In the genomic region with DNA sequence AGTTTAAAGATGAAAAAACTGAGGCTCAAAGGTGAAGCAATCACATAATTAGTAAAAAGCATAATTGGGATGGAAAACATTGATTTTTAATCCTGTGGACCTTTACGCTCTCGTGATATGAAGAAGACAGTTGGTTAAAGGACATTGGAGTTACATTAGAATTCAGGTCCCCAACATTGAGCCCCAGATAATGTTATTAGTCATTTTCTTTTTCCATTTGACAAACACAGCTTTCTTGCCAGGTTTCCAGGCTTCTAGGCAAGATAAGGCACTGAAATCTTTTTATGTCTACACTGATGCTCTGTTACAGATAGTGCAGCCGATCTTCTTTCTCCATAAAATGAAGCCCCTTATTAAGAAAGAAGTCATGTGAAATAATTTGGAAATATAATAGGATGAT, we compare ENCODE assay signal across 1 cellular context.
TF ChIP-seq lines count a peak whose summit lies in the region.

No MANE protein-coding gene starts in this region.

TF ChIP-seq in GM23338, 12 proteins besides CTCF, POLR2A, EP300 and RAD21 (continued from another document):
- TF ChIP-seq EZH2 (IDR thresholded peaks at IDR 0.05; ENCODE audit: low read depth, unreplicated experiment), result no peak
- TF ChIP-seq CREB1 (CRISPR knock-in tag; IDR thresholded peaks at IDR 0.05; ENCODE audit: low read depth), result no peak
- TF ChIP-seq ZNF331 (CRISPR knock-in tag; IDR thresholded peaks at IDR 0.05; ENCODE audit: low read depth), result no peak
- TF ChIP-seq JUNB (IDR thresholded peaks at IDR 0.05; ENCODE audit: unreplicated experiment), result no peak
- no peak for TF ChIP-seq EZH2phosphoT487 (IDR thresholded peaks at IDR 0.05; ENCODE audit: unreplicated experiment)
- TF ChIP-seq, protein P1, sequence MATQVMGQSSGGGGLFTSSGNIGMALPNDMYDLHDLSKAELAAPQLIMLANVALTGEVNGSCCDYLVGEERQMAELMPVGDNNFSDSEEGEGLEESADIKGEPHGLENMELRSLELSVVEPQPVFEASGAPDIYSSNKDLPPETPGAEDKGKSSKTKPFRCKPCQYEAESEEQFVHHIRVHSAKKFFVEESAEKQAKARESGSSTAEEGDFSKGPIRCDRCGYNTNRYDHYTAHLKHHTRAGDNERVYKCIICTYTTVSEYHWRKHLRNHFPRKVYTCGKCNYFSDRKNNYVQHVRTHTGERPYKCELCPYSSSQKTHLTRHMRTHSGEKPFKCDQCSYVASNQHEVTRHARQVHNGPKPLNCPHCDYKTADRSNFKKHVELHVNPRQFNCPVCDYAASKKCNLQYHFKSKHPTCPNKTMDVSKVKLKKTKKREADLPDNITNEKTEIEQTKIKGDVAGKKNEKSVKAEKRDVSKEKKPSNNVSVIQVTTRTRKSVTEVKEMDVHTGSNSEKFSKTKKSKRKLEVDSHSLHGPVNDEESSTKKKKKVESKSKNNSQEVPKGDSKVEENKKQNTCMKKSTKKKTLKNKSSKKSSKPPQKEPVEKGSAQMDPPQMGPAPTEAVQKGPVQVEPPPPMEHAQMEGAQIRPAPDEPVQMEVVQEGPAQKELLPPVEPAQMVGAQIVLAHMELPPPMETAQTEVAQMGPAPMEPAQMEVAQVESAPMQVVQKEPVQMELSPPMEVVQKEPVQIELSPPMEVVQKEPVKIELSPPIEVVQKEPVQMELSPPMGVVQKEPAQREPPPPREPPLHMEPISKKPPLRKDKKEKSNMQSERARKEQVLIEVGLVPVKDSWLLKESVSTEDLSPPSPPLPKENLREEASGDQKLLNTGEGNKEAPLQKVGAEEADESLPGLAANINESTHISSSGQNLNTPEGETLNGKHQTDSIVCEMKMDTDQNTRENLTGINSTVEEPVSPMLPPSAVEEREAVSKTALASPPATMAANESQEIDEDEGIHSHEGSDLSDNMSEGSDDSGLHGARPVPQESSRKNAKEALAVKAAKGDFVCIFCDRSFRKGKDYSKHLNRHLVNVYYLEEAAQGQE (IDR thresholded peaks at IDR 0.05; ENCODE audit: unreplicated experiment), result no peak
- no peak for TF ChIP-seq STAT1 (IDR thresholded peaks at IDR 0.05; ENCODE audit: unreplicated experiment)
